Comparison of ENCODE assay signal across 17 cellular contexts in genomic region chr11:130673698-130674097, GRCh38.
DNase-seq lines count a peak whose midpoint lies in the region; ATAC-seq and TF ChIP-seq lines count a peak whose summit lies in the region.
"Had no signal": no experiment of that assay in that cellular context is flagged by ENCODE, and none has a peak within 500 bp of the region (broad histone marks: within the 10 kb centered on the region; RNA-seq: fewer than 3 reads in every experiment).

No MANE protein-coding gene starts in this region.

- H3K36me3 ChIP-seq in SK-N-SH (replicated peaks in 1 of 2; ENCODE audit: control insufficient read depth in 1 of 2, insufficient read depth in 2 of 2, low read length in 1 of 2) (no peaks in the 10 kb centered on the region), ascending aorta (no peaks in the 10 kb centered on the region), mesenchymal stem cell (ENCODE audit: control insufficient read depth in 1 of 2, insufficient read depth in 2 of 2, low read depth in 1 of 2, low read length in 2 of 2) (no peaks in the 10 kb centered on the region), thoracic aorta (no peaks in the 10 kb centered on the region)
- H3K36me3 ChIP-seq: upper lobe of left lung had no signal

- H3K4me2 ChIP-seq in SK-N-SH = no peak overlapping the region
- no peak overlapping the region for H3K4me2 ChIP-seq in mesenchymal stem cell (ENCODE audit: low read length, poor library complexity, severe bottlenecking)

- H2AFZ ChIP-seq in SK-N-SH (ENCODE audit: low read depth) (no peak overlapping the region), mesenchymal stem cell (ENCODE audit: low read depth, low read length) (no peak overlapping the region)

- intact Hi-C loops in ascending aorta (cut with DNase I) = loop anchor here (5.0 kb wide), 1 partner anchor 189 kb away; no protein-coding TSS in a partner anchor

- CTCF ChIA-PET in SK-N-SH (lab: Yijun Ruan, JAX) = no interaction called here

- H3K9me3 ChIP-seq in SK-N-SH = peaks cover 5% of the 10 kb centered on the region; the same call in 1 of the 2 replicates
- H3K9me3 ChIP-seq in ascending aorta = peaks cover 0 to 2% of the 10 kb centered on the region in 2 donors
- H3K9me3 ChIP-seq in mesenchymal stem cell (ENCODE audit: control insufficient read depth, low read length) = peaks cover 17% of the 10 kb centered on the region
- peaks cover 3% of the 10 kb centered on the region for H3K9me3 ChIP-seq in thoracic aorta

- H3K27me3 Mint-ChIP-seq in activated T-cell treated with anti-CD3 and anti-CD28 coated beads, Interleukin-2, amount 50 U/mL, for 4 hours (ENCODE audit: low read depth) = peaks cover 9% of the 10 kb centered on the region

- H3K27ac ChIP-seq in SK-N-SH (ENCODE audit: low read depth in 2 of 2, low read length in 1 of 2) (no peak overlapping the region), ascending aorta (peak overlapping the region; percentile 92 to 94), mesenchymal stem cell (ENCODE audit: low read length, poor library complexity, severe bottlenecking) (no peak overlapping the region), thoracic aorta (peak overlapping the region; percentile 92 to 96)
- H3K27ac ChIP-seq: upper lobe of left lung had no signal

- ATAC-seq in SK-N-SH treated with all-trans-retinoic acid at 6 μM for 48 hours = no peak
- ATAC-seq in thoracic aorta (ENCODE audit: insufficient number of reproducible peaks, low FRiP score, low read depth) = no peak
- ATAC-seq in HG03565 (IDR thresholded peaks at IDR 0.05; ENCODE audit: unreplicated experiment) = no peak
- no peak for ATAC-seq in activated T-cell treated with anti-CD3 and anti-CD28 coated beads, Interleukin-2, amount 50 U/mL, for 4 hours
- ATAC-seq: activated CD8-positive, alpha-beta T cell treated with anti-CD3 and anti-CD28 coated beads for 36 hours; Panc1; T-cell had no signal

- DNase-seq in SK-N-SH (no peak), ascending aorta (ENCODE audit: low spot score in 2 of 2) (no peak), mesenchymal stem cell (no peak), thoracic aorta (ENCODE audit: low spot score) (no peak), middle frontal gyrus (ENCODE audit: extremely low spot score, low spot score) (no peak)
- DNase-seq in activated T-cell treated with anti-CD3 and anti-CD28 coated beads, Interleukin-2, amount 50 U/mL, for 4 hours = no peak
- DNase-seq: activated CD8-positive, alpha-beta T cell treated with anti-CD3 and anti-CD28 coated beads for 36 hours; activated gamma-delta T cell; DND-41; effector memory CD4-positive, alpha-beta T cell; NCI-H524; SHP77 treated with DMSO at 0.1 percent for 48 hours; T-cell; upper lobe of left lung had no signal

- H3K18ac ChIP-seq in mesenchymal stem cell (ENCODE audit: low read depth in 1 of 2, low read length in 2 of 2) = no peak overlapping the region

- 70% methylated on average over 2 of the region's 2 CpGs for WGBS in SK-N-SH (ENCODE audit: low lambda C conversion rate)
- whole genome bisulfite sequencing in mesenchymal stem cell = 88% methylated on average over 2 of the region's 2 CpGs

- POLR2A ChIA-PET in SK-N-SH (lab: Yijun Ruan, JAX) = no interaction called here

- H3K4ac ChIP-seq in mesenchymal stem cell (ENCODE audit: low read depth in 1 of 2, low read length in 2 of 2) = no peak overlapping the region

- H3K4me1 Mint-ChIP-seq in activated T-cell treated with anti-CD3 and anti-CD28 coated beads, Interleukin-2, amount 50 U/mL, for 4 hours (ENCODE audit: low read depth) = no peaks in the 10 kb centered on the region
- H3K4me1 Mint-ChIP-seq: T-cell had no signal

- H3F3A ChIP-seq in SK-N-SH (replicated peaks; ENCODE audit: insufficient read depth) = peaks cover 8% of the 10 kb centered on the region

- TF ChIP-seq CTCF in SK-N-SH (IDR thresholded peaks at IDR 0.05) (no peak), ascending aorta (IDR thresholded peaks at IDR 0.05) (no peak), thoracic aorta (IDR thresholded peaks at IDR 0.05) (no peak)

- H3K9ac ChIP-seq in SK-N-SH (no peak overlapping the region), mesenchymal stem cell (ENCODE audit: low read length) (no peak overlapping the region)

- no peak overlapping the region for H3K14ac ChIP-seq in mesenchymal stem cell (ENCODE audit: low read length in 2 of 2)

- no peak overlapping the region for H3K23ac ChIP-seq in mesenchymal stem cell (ENCODE audit: low read length in 2 of 2)

- H3K9me2 ChIP-seq in SK-N-SH = no peaks in the 10 kb centered on the region

- no peak overlapping the region for H2BK5ac ChIP-seq in mesenchymal stem cell (ENCODE audit: low read depth, low read length, poor library complexity, severe bottlenecking)

- no peak overlapping the region for H4K91ac ChIP-seq in mesenchymal stem cell (ENCODE audit: low read length)

- H3K36me3 Mint-ChIP-seq in activated T-cell treated with anti-CD3 and anti-CD28 coated beads, Interleukin-2, amount 50 U/mL, for 4 hours (ENCODE audit: insufficient read depth) = no peaks in the 10 kb centered on the region
- H3K36me3 Mint-ChIP-seq: T-cell had no signal

- H4K20me1 ChIP-seq in SK-N-SH (ENCODE audit: insufficient read depth) = no peaks in the 10 kb centered on the region

- H2BK12ac ChIP-seq in mesenchymal stem cell (ENCODE audit: low read length in 2 of 2) = peak overlapping the region in 1 of 2 experiments; percentile 79

- no peak overlapping the region for H4K8ac ChIP-seq in mesenchymal stem cell (ENCODE audit: low read length)

- no peak for TF ChIP-seq EP300 in SK-N-SH (IDR thresholded peaks at IDR 0.05; ENCODE audit: borderline replicate concordance in 1 of 2, low read depth in 1 of 2, low read length in 1 of 2)

- no peaks in the 10 kb centered on the region for H3K79me2 ChIP-seq in SK-N-SH (ENCODE audit: insufficient read depth)

- H3K4me3 ChIP-seq in SK-N-SH (ENCODE audit: low read depth in 2 of 2, low read length in 1 of 2) (no peak overlapping the region), ascending aorta (no peak overlapping the region), mesenchymal stem cell (ENCODE audit: insufficient read depth in 1 of 2, low read depth in 1 of 2, low read length in 2 of 2) (no peak overlapping the region), thoracic aorta (no peak overlapping the region)
- H3K4me3 ChIP-seq: upper lobe of left lung had no signal

- H2BK120ac ChIP-seq in mesenchymal stem cell (ENCODE audit: low read depth, low read length) = no peak overlapping the region

- H3K4me3 Mint-ChIP-seq in activated T-cell treated with anti-CD3 and anti-CD28 coated beads, Interleukin-2, amount 50 U/mL, for 4 hours = no peak overlapping the region
- H3K4me3 Mint-ChIP-seq: activated CD8-positive, alpha-beta T cell treated with anti-CD3 and anti-CD28 coated beads for 36 hours; T-cell had no signal

- no peaks in the 10 kb centered on the region for H3K79me1 ChIP-seq in mesenchymal stem cell (replicated peaks; ENCODE audit: low read length, poor library complexity, severe bottlenecking)

- TF ChIP-seq RAD21 in SK-N-SH (IDR thresholded peaks at IDR 0.05; ENCODE audit: low read length) = no peak

- H3K4me1 ChIP-seq in SK-N-SH (ENCODE audit: control insufficient read depth in 1 of 2, insufficient read depth in 2 of 2, low read depth in 1 of 2, low read length in 1 of 2) (peaks cover 0 to 25% of the 10 kb centered on the region in 2 experiments; a peak in 2 of 4 replicates), ascending aorta (peaks cover 18 to 60% of the 10 kb centered on the region in 2 donors), mesenchymal stem cell (ENCODE audit: control insufficient read depth, insufficient read depth, low read depth, low read length) (peaks cover 28% of the 10 kb centered on the region), thoracic aorta (ENCODE audit: control insufficient read depth in 1 of 2, low read depth in 2 of 2) (peaks cover 34 to 64% of the 10 kb centered on the region in 2 donors)

- H2BK15ac ChIP-seq in mesenchymal stem cell (ENCODE audit: low read depth, poor library complexity, severe bottlenecking) = no peak overlapping the region

- peak overlapping the region; percentile 40 for H2AK5ac ChIP-seq in mesenchymal stem cell (ENCODE audit: low read length, severe bottlenecking)

- H3K9me3 Mint-ChIP-seq in activated T-cell treated with anti-CD3 and anti-CD28 coated beads, Interleukin-2, amount 50 U/mL, for 4 hours = peaks cover 8% of the 10 kb centered on the region

- no peaks in the 10 kb centered on the region for H3K27me3 ChIP-seq in SK-N-SH (ENCODE audit: insufficient read depth)
- no peaks in the 10 kb centered on the region for H3K27me3 ChIP-seq in ascending aorta
- no peaks in the 10 kb centered on the region for H3K27me3 ChIP-seq in mesenchymal stem cell (ENCODE audit: control insufficient read depth in 1 of 2, insufficient read depth in 1 of 2, low read length in 2 of 2)
- no peaks in the 10 kb centered on the region for H3K27me3 ChIP-seq in thoracic aorta (replicated peaks; ENCODE audit: insufficient read depth)
- H3K27me3 ChIP-seq: upper lobe of left lung had no signal

TF ChIP-seq in SK-N-SH treated with all-trans-retinoic acid at 6 μM for 48 hours, 23 proteins besides CTCF, POLR2A, EP300 and RAD21 (continues in another document):
- TF ChIP-seq ZNF70 (CRISPR knock-in tag; IDR thresholded peaks at IDR 0.05) = no peak
- no peak for TF ChIP-seq GLIS3 (CRISPR knock-in tag; IDR thresholded peaks at IDR 0.05)
- TF ChIP-seq CSDC2 (CRISPR knock-in tag; IDR thresholded peaks at IDR 0.05) = no peak
- TF ChIP-seq ZC3H10 (CRISPR knock-in tag; IDR thresholded peaks at IDR 0.05) = no peak
- no peak for TF ChIP-seq CSRNP3 (CRISPR knock-in tag; IDR thresholded peaks at IDR 0.05)
- no peak for TF ChIP-seq ZNF565 (CRISPR knock-in tag; conservative IDR thresholded peaks at IDR 0.05; ENCODE audit: low read depth)
- TF ChIP-seq PPARA (CRISPR knock-in tag; IDR thresholded peaks at IDR 0.05; ENCODE audit: borderline replicate concordance) = no peak

Comparison
In these comparisons a context has a peak if more than half of its experiments do, and no peak if none do; other contexts are left out.
1. H3K27ac ChIP-seq: peak in ascending aorta (2 of 2) and thoracic aorta (2 of 2); none in SK-N-SH (0 of 2) and mesenchymal stem cell (single experiment).